12 cellular contexts compared by ENCODE assay signal in the genomic region with DNA sequence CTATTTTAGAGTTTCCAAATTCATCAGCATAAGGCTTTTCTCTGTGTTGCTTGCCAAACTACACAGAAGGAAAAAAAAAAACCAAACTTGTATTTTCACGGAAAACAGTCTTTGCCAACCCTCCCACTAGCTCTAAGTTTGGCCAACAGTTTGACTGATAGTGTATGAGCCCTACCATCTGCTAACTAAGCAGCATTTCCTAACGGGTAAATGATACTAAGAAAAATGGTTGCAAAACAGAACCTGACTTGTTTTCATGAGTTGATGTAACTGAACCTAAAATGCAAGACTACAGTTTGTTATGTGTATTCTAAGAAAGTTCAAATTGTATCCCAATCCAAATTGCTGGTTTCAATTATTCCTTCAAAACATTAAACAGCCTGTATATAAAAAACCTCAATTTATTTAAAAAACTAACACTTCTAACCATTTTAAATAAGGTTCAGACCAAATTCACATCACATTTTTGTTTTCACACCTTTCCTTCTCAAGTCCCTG.
DNase-seq lines count a peak whose midpoint lies in the region; ATAC-seq and TF ChIP-seq lines count a peak whose summit lies in the region.
"Had no signal": no experiment of that assay in that cellular context is flagged by ENCODE, and none has a peak within 500 bp of the region (broad histone marks: within the 10 kb centered on the region; RNA-seq: fewer than 3 reads in every experiment).

No MANE protein-coding gene starts in this region.

- TF ChIP-seq CTCF in colonic mucosa (IDR thresholded peaks at IDR 0.05), result no peak

- H3K27ac Mint-ChIP-seq in activated CD4-positive, alpha-beta T cell treated with anti-CD3 and anti-CD28 coated beads for 36 hours, result no peak overlapping the region
- H3K27ac Mint-ChIP-seq: effector memory CD8-positive, alpha-beta T cell; stimulated activated naive B cell treated with anti-CD40 and anti-IgM and Interleukin-4, amounts not matched to agents 10 μg/mL and 1 μg/mL and 100 μg/mL, for 72 hours had no signal

- H3K9me3 ChIP-seq in MG63 (0 out of 2 replicates have a peak, but pooled peaks cover 2% of the 10 kb centered on the region), colonic mucosa (no peaks in the 10 kb centered on the region)

- CTCF ChIA-PET in activated CD4-positive, alpha-beta T cell treated with anti-CD3 and anti-CD28 coated beads for 36 hours (lab: Charles Lee), result interaction anchor here (0.7 kb wide), 1 partner anchor 24 kb away, joined by 4 read pairs; no protein-coding TSS in a partner anchor

- peak; percentile 33 for DNase-seq in AG08395 (ENCODE audit: low spot score)
- peak; percentile 10 for DNase-seq in MG63
- DNase-seq in colonic mucosa, result no peak
- DNase-seq in myocyte (ENCODE audit: low read depth), result peak; percentile 67
- no peak for DNase-seq in activated CD4-positive, alpha-beta T cell treated with anti-CD3 and anti-CD28 coated beads for 36 hours
- DNase-seq in activated naive CD4-positive, alpha-beta T cell treated with Interleukin-2 at 50 U/mL for 16 hours, result no peak
- DNase-seq in NK-92 (lab: John Stamatoyannopoulos, UW; ENCODE audit: unreplicated experiment), result no peak
- DNase-seq: effector memory CD8-positive, alpha-beta T cell; islet precursor cell; MM.1S; stimulated activated naive B cell treated with anti-CD40 and anti-IgM and Interleukin-4, amounts not matched to agents 10 μg/mL and 1 μg/mL and 100 μg/mL, for 72 hours had no signal

- H3K27me3 Mint-ChIP-seq in activated CD4-positive, alpha-beta T cell treated with anti-CD3 and anti-CD28 coated beads for 36 hours, result no peaks in the 10 kb centered on the region
- H3K27me3 Mint-ChIP-seq: stimulated activated naive B cell treated with anti-CD40 and anti-IgM and Interleukin-4, amounts not matched to agents 10 μg/mL and 1 μg/mL and 100 μg/mL, for 72 hours had no signal

- H3K36me3 ChIP-seq in MG63, result no peaks in the 10 kb centered on the region
- no peaks in the 10 kb centered on the region for H3K36me3 ChIP-seq in colonic mucosa

- no peaks in the 10 kb centered on the region for H3K27me3 ChIP-seq in MG63
- no peaks in the 10 kb centered on the region for H3K27me3 ChIP-seq in colonic mucosa

- no peaks in the 10 kb centered on the region for H3K4me1 Mint-ChIP-seq in activated CD4-positive, alpha-beta T cell treated with anti-CD3 and anti-CD28 coated beads for 36 hours

- no peak overlapping the region for H3K4me3 ChIP-seq in MG63
- no peak overlapping the region for H3K4me3 ChIP-seq in colonic mucosa

- H3K27ac ChIP-seq in colonic mucosa, result peak overlapping the region; percentile 68

- H3K9ac ChIP-seq in colonic mucosa (ENCODE audit: low read depth in 2 of 2, low read length in 2 of 2), result no peak overlapping the region

- no peak for ATAC-seq in activated CD4-positive, alpha-beta T cell treated with anti-CD3 and anti-CD28 coated beads for 36 hours
- ATAC-seq in GM19452 (IDR thresholded peaks at IDR 0.05; ENCODE audit: unreplicated experiment), result no peak
- ATAC-seq: effector memory CD8-positive, alpha-beta T cell; stimulated activated naive B cell treated with anti-CD40 and anti-IgM and Interleukin-4, amounts not matched to agents 10 μg/mL and 1 μg/mL and 100 μg/mL, for 72 hours had no signal

- no peak overlapping the region for H3K4me3 Mint-ChIP-seq in activated CD4-positive, alpha-beta T cell treated with anti-CD3 and anti-CD28 coated beads for 36 hours
- H3K4me3 Mint-ChIP-seq: effector memory CD8-positive, alpha-beta T cell; stimulated activated naive B cell treated with anti-CD40 and anti-IgM and Interleukin-4, amounts not matched to agents 10 μg/mL and 1 μg/mL and 100 μg/mL, for 72 hours had no signal

- POLR2A ChIA-PET in activated CD4-positive, alpha-beta T cell treated with anti-CD3 and anti-CD28 coated beads for 36 hours (lab: Charles Lee), result no interaction called here

- H3K4me1 ChIP-seq in colonic mucosa, result peaks cover 12% of the 10 kb centered on the region

- intact Hi-C loops in colonic mucosa (cut with DNase I), result no loop called here
- intact Hi-C loops in activated CD4-positive, alpha-beta T cell treated with anti-CD3 and anti-CD28 coated beads for 36 hours (cut with DNase I, micrococcal nuclease), result no loop called here

- no peaks in the 10 kb centered on the region for H3K36me3 Mint-ChIP-seq in activated CD4-positive, alpha-beta T cell treated with anti-CD3 and anti-CD28 coated beads for 36 hours (ENCODE audit: low read depth)
- H3K36me3 Mint-ChIP-seq: stimulated activated naive B cell treated with anti-CD40 and anti-IgM and Interleukin-4, amounts not matched to agents 10 μg/mL and 1 μg/mL and 100 μg/mL, for 72 hours had no signal

- no peaks in the 10 kb centered on the region for H3K9me3 Mint-ChIP-seq in activated CD4-positive, alpha-beta T cell treated with anti-CD3 and anti-CD28 coated beads for 36 hours (ENCODE audit: low read depth)
- H3K9me3 Mint-ChIP-seq: effector memory CD8-positive, alpha-beta T cell; stimulated activated naive B cell treated with anti-CD40 and anti-IgM and Interleukin-4, amounts not matched to agents 10 μg/mL and 1 μg/mL and 100 μg/mL, for 72 hours had no signal

Comparison
In these comparisons a context has a peak if more than half of its experiments do, and no peak if none do; other contexts are left out.
1. DNase-seq: peak in AG08395 (single experiment), MG63 (single experiment) and myocyte (single experiment); none in colonic mucosa (single experiment), activated CD4-positive, alpha-beta T cell treated with anti-CD3 and anti-CD28 coated beads for 36 hours (single experiment), activated naive CD4-positive, alpha-beta T cell treated with Interleukin-2 at 50 U/mL for 16 hours (single experiment) and NK-92 (single experiment).